9 cellular contexts compared by ENCODE assay signal in genomic region chr4:6469898-6470501, GRCh38. TPM values are rescaled to one million over a fixed set of nuclear protein-coding genes. Genes with fewer than 3 reads are reported as not detected.
DNase-seq lines count a peak whose midpoint lies in the region; ATAC-seq and TF ChIP-seq lines count a peak whose summit lies in the region.
"Had no signal": no experiment of that assay in that cellular context is flagged by ENCODE, and none has a peak within 500 bp of the region (broad histone marks: within the 10 kb centered on the region; RNA-seq: fewer than 3 reads in every experiment).

No MANE protein-coding gene starts in this region.

- H4K20me1 ChIP-seq in neural progenitor cell (ENCODE audit: low read depth) = peaks cover 6% of the 10 kb centered on the region

- DNase-seq in stimulated activated naive CD8-positive, alpha-beta T cell treated with anti-CD3 and anti-CD28 coated beads, Interleukin-15, Interleukin-2, amounts not matched to agents 100 U/mL and 50 U/mL, for 24 hours = no peak
- DNase-seq in esophagus squamous epithelium (lab: John Stamatoyannopoulos, UW) (no peak), neural progenitor cell (ENCODE audit: low spot score) (no peak), RKO (ENCODE audit: low spot score) (no peak)

- no peaks in the 10 kb centered on the region for H3K36me3 Mint-ChIP-seq in stimulated activated naive CD8-positive, alpha-beta T cell treated with anti-CD3 and anti-CD28 coated beads, Interleukin-15, Interleukin-2, amounts not matched to agents 100 ng/mL and 50 ng/mL, for 24 hours (ENCODE audit: low read depth)
- H3K36me3 Mint-ChIP-seq in neural progenitor cell = no peaks in the 10 kb centered on the region

- H3K9me3 ChIP-seq in esophagus squamous epithelium (no peaks in the 10 kb centered on the region), neural progenitor cell (ENCODE audit: low read depth) (no peaks in the 10 kb centered on the region)

- no peak for TF ChIP-seq POLR2A in esophagus squamous epithelium (IDR thresholded peaks at IDR 0.05)

- peaks cover 14% of the 10 kb centered on the region for H3F3A ChIP-seq in neural progenitor cell (ENCODE audit: low read depth)

- no peak for TF ChIP-seq CTCF in esophagus squamous epithelium (IDR thresholded peaks at IDR 0.05)
- TF ChIP-seq CTCF in neural progenitor cell (IDR thresholded peaks at IDR 0.05) = no peak

- peak overlapping the region; percentile 39 for H3K4me3 Mint-ChIP-seq in stimulated activated naive CD8-positive, alpha-beta T cell treated with anti-CD3 and anti-CD28 coated beads, Interleukin-15, Interleukin-2, amounts not matched to agents 100 ng/mL and 50 ng/mL, for 24 hours
- H3K4me3 Mint-ChIP-seq in neural progenitor cell = peak overlapping the region; percentile 82

- no peaks in the 10 kb centered on the region for H3K9me3 Mint-ChIP-seq in stimulated activated naive CD8-positive, alpha-beta T cell treated with anti-CD3 and anti-CD28 coated beads, Interleukin-15, Interleukin-2, amounts not matched to agents 100 ng/mL and 50 ng/mL, for 24 hours
- H3K9me3 Mint-ChIP-seq in neural progenitor cell = no peaks in the 10 kb centered on the region

- H3K4me2 ChIP-seq in neural progenitor cell = peak overlapping the region; percentile 99

- H3K27ac ChIP-seq in esophagus squamous epithelium = peak overlapping the region in 3 of 4 donors; percentile 81 to 83 (median 83)
- no peak overlapping the region for H3K27ac ChIP-seq in neural progenitor cell

- no peaks in the 10 kb centered on the region for H3K79me2 ChIP-seq in neural progenitor cell (ENCODE audit: low read depth)

- peaks cover 52% of the 10 kb centered on the region for H3K27me3 Mint-ChIP-seq in stimulated activated naive CD8-positive, alpha-beta T cell treated with anti-CD3 and anti-CD28 coated beads, Interleukin-15, Interleukin-2, amounts not matched to agents 100 ng/mL and 50 ng/mL, for 24 hours
- H3K27me3 Mint-ChIP-seq in neural progenitor cell (ENCODE audit: insufficient read depth, low read depth) = peaks cover 49% of the 10 kb centered on the region

- H3K4me3 ChIP-seq in esophagus squamous epithelium (peak overlapping the region; percentile 57 to 77 (median 69)), neural progenitor cell (peak overlapping the region; percentile 68)

- ATAC-seq in stimulated activated naive CD8-positive, alpha-beta T cell treated with anti-CD3 and anti-CD28 coated beads, Interleukin-15, Interleukin-2, amounts not matched to agents 100 U/mL and 50 U/mL, for 24 hours = no peak
- ATAC-seq in esophagus mucosa (no peak), HG03520 (IDR thresholded peaks at IDR 0.05; ENCODE audit: unreplicated experiment) (no peak), HG02870 (IDR thresholded peaks at IDR 0.05; ENCODE audit: unreplicated experiment) (no peak)

- peaks cover 13 to 53% (median 20%) of the 10 kb centered on the region in 3 donors for H3K4me1 ChIP-seq in esophagus squamous epithelium
- peaks cover 6% of the 10 kb centered on the region for H3K4me1 ChIP-seq in neural progenitor cell

- peak overlapping the region; percentile 98 for H2AFZ ChIP-seq in neural progenitor cell (replicated peaks)

- no peak overlapping the region for H3K27ac Mint-ChIP-seq in stimulated activated naive CD8-positive, alpha-beta T cell treated with anti-CD3 and anti-CD28 coated beads, Interleukin-15, Interleukin-2, amounts not matched to agents 100 ng/mL and 50 ng/mL, for 24 hours
- no peak overlapping the region for H3K27ac Mint-ChIP-seq in neural progenitor cell

- no peak overlapping the region for H3K9ac ChIP-seq in neural progenitor cell

- no peaks in the 10 kb centered on the region for H3K36me3 ChIP-seq in esophagus squamous epithelium
- no peaks in the 10 kb centered on the region for H3K36me3 ChIP-seq in neural progenitor cell

- no peaks in the 10 kb centered on the region for H3K4me1 Mint-ChIP-seq in stimulated activated naive CD8-positive, alpha-beta T cell treated with anti-CD3 and anti-CD28 coated beads, Interleukin-15, Interleukin-2, amounts not matched to agents 100 ng/mL and 50 ng/mL, for 24 hours (ENCODE audit: low read depth)
- peaks cover 3% of the 10 kb centered on the region for H3K4me1 Mint-ChIP-seq in neural progenitor cell

- 72 to 84% methylated on average over 9 to 12 of the region's 18 CpGs for WGBS in esophagus squamous epithelium, 2 donors

- H3K27me3 ChIP-seq in esophagus squamous epithelium (peaks cover 0 to 81% (median 5%) of the 10 kb centered on the region in 4 donors), neural progenitor cell (peaks cover 83% of the 10 kb centered on the region)

- intact Hi-C loops in esophagus squamous epithelium (cut with DNase I) = no loop called here

RNA-seq across cellular contexts. Expression of gene PPP2R2C, which starts 2.4 kb away (rescaled TPM):
- total RNA-seq in esophagus squamous epithelium = 10 to 100 TPM; 26.9 to 76.3 (median 53.7) TPM
- 2.5 and 3.5 TPM in 2 replicates for total RNA-seq in neural progenitor cell (ENCODE audit: low replicate concordance)
- total RNA-seq in esophagus mucosa = 65.7 TPM
- total RNA-seq: fibroblast of villous mesenchyme had no signal
